ENCODE assay signal across 9 cellular contexts in genomic region chr22:40857309-40857851, GRCh38. TPM values are rescaled to one million over a fixed set of nuclear protein-coding genes. Genes with fewer than 3 reads are reported as not detected.
DNase-seq lines count a peak whose midpoint lies in the region; ATAC-seq and TF ChIP-seq lines count a peak whose summit lies in the region.
"Had no signal": no experiment of that assay in that cellular context is flagged by ENCODE, and none has a peak within 500 bp of the region (broad histone marks: within the 10 kb centered on the region; RNA-seq: fewer than 3 reads in every experiment).

No MANE protein-coding gene starts in this region.

- TSS peak; percentile 67 for BruUV-seq in Calu3 (replicated peaks; lab: Mats Ljungman, UMichigan)

- TF ChIP-seq CTCF in Calu3 (IDR thresholded peaks at IDR 0.05; ENCODE audit: unreplicated experiment) = no peak
- TF ChIP-seq CTCF in epithelial cell of esophagus (IDR thresholded peaks at IDR 0.05; ENCODE audit: insufficient read depth, low read depth, low read length, missing control alignments) = no peak
- no peak for TF ChIP-seq CTCF in osteoblast (IDR thresholded peaks at IDR 0.05; ENCODE audit: extremely low read depth, low read depth, low read length)

- no peak for ATAC-seq in GM18909 (IDR thresholded peaks at IDR 0.05; ENCODE audit: poor library complexity, unreplicated experiment)
- ATAC-seq in HG02884 (IDR thresholded peaks at IDR 0.05; ENCODE audit: unreplicated experiment) = no peak

- H3K4me2 ChIP-seq in osteoblast (ENCODE audit: insufficient read depth, low read length) = peak overlapping the region; percentile 98

- peak overlapping the region; percentile 97 for H3K27ac ChIP-seq in osteoblast (ENCODE audit: low read depth, low read length)

- peaks cover 8% of the 10 kb centered on the region for H3K36me3 ChIP-seq in osteoblast (ENCODE audit: insufficient read depth, low read length)

- H3K4me3 ChIP-seq in epithelial cell of esophagus (ENCODE audit: low read length) (peak overlapping the region; percentile 96), osteoblast (ENCODE audit: insufficient read depth, low read length) (peak overlapping the region; percentile 98)

- peaks cover 13% of the 10 kb centered on the region for H4K20me1 ChIP-seq in osteoblast (ENCODE audit: insufficient read depth, low read length)

- peaks cover 94% of the 10 kb centered on the region for H3K79me2 ChIP-seq in osteoblast (ENCODE audit: insufficient read depth, low read length)

- peak overlapping the region; percentile 100 for H3K27ac Mint-ChIP-seq in Calu3 (ENCODE audit: unreplicated experiment)

- peaks cover 16% of the 10 kb centered on the region for H3K4me1 Mint-ChIP-seq in Calu3 (ENCODE audit: low read depth, unreplicated experiment)

- intact Hi-C loops in Calu3 (cut with micrococcal nuclease; ENCODE audit: unreplicated experiment) = no loop called here

- H3K36me3 Mint-ChIP-seq in Calu3 (ENCODE audit: insufficient read depth, unreplicated experiment) = peaks cover 60% of the 10 kb centered on the region

- H3K27me3 ChIP-seq in osteoblast (ENCODE audit: insufficient read depth, low read length) = no peaks in the 10 kb centered on the region

- H2AFZ ChIP-seq in osteoblast (ENCODE audit: low read length) = peak overlapping the region; percentile 95

- H3K27me3 Mint-ChIP-seq in Calu3 (ENCODE audit: unreplicated experiment) = no peaks in the 10 kb centered on the region

- DNase-seq in Calu3 = no peak
- peak; percentile 46 for DNase-seq in OCI-M1 (lab: John Stamatoyannopoulos, UW)
- DNase-seq in epithelial cell of esophagus (ENCODE audit: low read depth) = peak; percentile 17
- no peak for DNase-seq in osteoblast (ENCODE audit: insufficient read length, low spot score, missing footprints)
- DNase-seq in dedifferentiated amniotic fluid mesenchymal stem cell (ENCODE audit: extremely low spot score) = no peak
- no peak for DNase-seq in HCEC 1CT

- peaks cover 39% of the 10 kb centered on the region for H3K4me1 ChIP-seq in osteoblast (ENCODE audit: insufficient read depth, low read length)

- H3K4me3 Mint-ChIP-seq in Calu3 (ENCODE audit: low read depth, unreplicated experiment) = peak overlapping the region; percentile 99

- CTCF ChIA-PET in Calu3 (lab: Charles Lee) = interaction anchor here (1.1 to 1.2 kb wide), 2 partner anchors 39 to 175 kb away, joined by 3 to 4 read pairs; no protein-coding TSS in a partner anchor

- H3K9me3 Mint-ChIP-seq in Calu3 (ENCODE audit: low read depth, unreplicated experiment) = no peaks in the 10 kb centered on the region

- no peaks in the 10 kb centered on the region for H3K9me3 ChIP-seq in osteoblast (ENCODE audit: low read depth, low read length)

RNA-seq across cellular contexts. Expression of gene XPNPEP3, which starts 0.4 kb away (rescaled TPM):
- total RNA-seq in Calu3 (2022) (33.1 and 39.9 TPM in 2 replicates), osteoblast (15.6 and 17.7 TPM in 2 replicates)

RNA-seq across cellular contexts. Expression of gene ST13, which starts 0.9 kb away (rescaled TPM):
- total RNA-seq in Calu3 (2022) (307 and 322 TPM in 2 replicates), osteoblast (231 and 249 TPM in 2 replicates)

RNA-seq across cellular contexts. Expression of gene DNAJB7, which starts 4.5 kb away (rescaled TPM):
- total RNA-seq in Calu3 (2022) (not detected in 2 replicates), osteoblast (not detected in 2 replicates)
- total RNA-seq: LHCN-M2 had no signal

RNA-seq across cellular contexts. Expression of gene SLC25A17, which starts 38.2 kb away (rescaled TPM):
- total RNA-seq in Calu3 (2022) = 20.7 and 24.3 TPM in 2 replicates
- 16.3 and 17.7 TPM in 2 replicates for total RNA-seq in osteoblast

Comparison
In these comparisons a context has a peak if more than half of its experiments do, and no peak if none do; other contexts are left out.
1. DNase-seq: peak in OCI-M1 (single experiment) and epithelial cell of esophagus (single experiment); none in Calu3 (single experiment), osteoblast (single experiment), dedifferentiated amniotic fluid mesenchymal stem cell (single experiment) and HCEC 1CT (single experiment).